8 cellular contexts compared by ENCODE assay signal in genomic region chr13:33799950-33800592, GRCh38. TPM values are rescaled to one million over a fixed set of nuclear protein-coding genes. Genes with fewer than 3 reads are reported as not detected.
DNase-seq lines count a peak whose midpoint lies in the region; ATAC-seq, FAIRE-seq and TF ChIP-seq lines count a peak whose summit lies in the region.

No MANE protein-coding gene starts in this region.

- peak; percentile 33 for ATAC-seq in activated CD4-positive, alpha-beta T cell treated with anti-CD3 and anti-CD28 coated beads for 36 hours
- no peak for ATAC-seq in stimulated activated naive B cell treated with anti-CD40 and anti-IgM and Interleukin-4, amounts not matched to agents 10 μg/mL and 1 μg/mL and 100 μg/mL, for 72 hours (replicated peaks)

- no peaks in the 10 kb centered on the region for H3K36me3 ChIP-seq in PC-9 (ENCODE audit: low read depth)
- H3K36me3 ChIP-seq in small intestine (ENCODE audit: control insufficient read depth in 2 of 2, insufficient read depth in 2 of 2, low read length in 2 of 2): no peaks in the 10 kb centered on the region

- H3K36me3 Mint-ChIP-seq in activated CD4-positive, alpha-beta T cell treated with anti-CD3 and anti-CD28 coated beads for 36 hours (ENCODE audit: low read depth): no peaks in the 10 kb centered on the region
- no peaks in the 10 kb centered on the region for H3K36me3 Mint-ChIP-seq in stimulated activated naive B cell treated with anti-CD40 and anti-IgM and Interleukin-4, amounts not matched to agents 10 μg/mL and 1 μg/mL and 100 μg/mL, for 72 hours

- no peak overlapping the region for H3K4me2 ChIP-seq in PC-9

- no peaks in the 10 kb centered on the region for H3F3A ChIP-seq in PC-9 (ENCODE audit: insufficient read depth, low read depth)

- 33 to 39% (median 35%) methylated on average over 6 of the region's 6 CpGs for WGBS in small intestine, 3 donors

- no peak overlapping the region for H2AFZ ChIP-seq in PC-9

- CTCF ChIA-PET in activated CD4-positive, alpha-beta T cell treated with anti-CD3 and anti-CD28 coated beads for 36 hours (lab: Charles Lee): interaction anchor here (0.6 to 1.3 kb wide), 7 partner anchors 8 to 1670 kb away, joined by 3 to 6 read pairs (median 4); no protein-coding TSS in a partner anchor
- CTCF ChIA-PET in PC-9 (lab: Charles Lee): interaction anchor here (0.7 kb wide), 1 partner anchor 505 kb away, joined by 4 read pairs; no protein-coding TSS in a partner anchor

- intact Hi-C loops in activated CD4-positive, alpha-beta T cell treated with anti-CD3 and anti-CD28 coated beads for 36 hours (cut with DNase I, micrococcal nuclease): loop anchor here (2.0 to 5.0 kb wide), 2 partner anchors 1357 kb away; no protein-coding TSS in a partner anchor
- intact Hi-C loops in PC-9 (cut with micrococcal nuclease; ENCODE audit: unreplicated experiment): no loop called here

- POLR2A ChIA-PET in activated CD4-positive, alpha-beta T cell treated with anti-CD3 and anti-CD28 coated beads for 36 hours (lab: Charles Lee): no interaction called here
- POLR2A ChIA-PET in PC-9 (lab: Charles Lee; ENCODE audit: unreplicated experiment): interaction anchor here (0.5 kb wide), 1 partner anchor 60 kb away, joined by 3 read pairs; no protein-coding TSS in a partner anchor

- no peaks in the 10 kb centered on the region for H3K4me1 ChIP-seq in PC-9 (replicated peaks; ENCODE audit: insufficient read depth)
- H3K4me1 ChIP-seq in small intestine (ENCODE audit: control insufficient read depth in 2 of 2, insufficient read depth in 1 of 2, low read depth in 1 of 2, low read length in 1 of 2): no peaks in the 10 kb centered on the region

- no peaks in the 10 kb centered on the region for H3K9me2 ChIP-seq in PC-9 (ENCODE audit: insufficient read depth)

- no TSS peak for BruUV-seq in PC-9 (replicated peaks; lab: Mats Ljungman, UMichigan)

- DNase-seq in activated CD4-positive, alpha-beta T cell treated with anti-CD3 and anti-CD28 coated beads for 36 hours: no peak
- DNase-seq in activated CD4-positive, alpha-beta T cell treated with anti-CD3 and anti-CD28 coated beads for 4 hours: no peak
- DNase-seq in PC-9 (no peak), foreskin fibroblast (peak in 1 of 2 donors; percentile 66), small intestine (peak; percentile 38), SHP77 treated with DMSO at 0.1 percent for 48 hours (lab: John Stamatoyannopoulos, UW) (no peak)
- no peak for DNase-seq in stimulated activated naive B cell treated with anti-CD40 and anti-IgM and Interleukin-4, amounts not matched to agents 10 μg/mL and 1 μg/mL and 100 μg/mL, for 72 hours
- DNase-seq in stimulated activated CD4-positive, alpha-beta T cell treated with anti-CD3 and anti-CD28 coated beads, Interleukin-4, amount 100 ng/mL, for 1 hour: no peak

- H3K27ac Mint-ChIP-seq in activated CD4-positive, alpha-beta T cell treated with anti-CD3 and anti-CD28 coated beads for 36 hours: no peak overlapping the region
- no peak overlapping the region for H3K27ac Mint-ChIP-seq in stimulated activated naive B cell treated with anti-CD40 and anti-IgM and Interleukin-4, amounts not matched to agents 10 μg/mL and 1 μg/mL and 100 μg/mL, for 72 hours

- peaks cover 8% of the 10 kb centered on the region for H3K27me3 Mint-ChIP-seq in activated CD4-positive, alpha-beta T cell treated with anti-CD3 and anti-CD28 coated beads for 36 hours
- H3K27me3 Mint-ChIP-seq in stimulated activated naive B cell treated with anti-CD40 and anti-IgM and Interleukin-4, amounts not matched to agents 10 μg/mL and 1 μg/mL and 100 μg/mL, for 72 hours: no peaks in the 10 kb centered on the region

- H3K4me3 ChIP-seq in PC-9: no peak overlapping the region
- H3K4me3 ChIP-seq in foreskin fibroblast (ENCODE audit: low read depth in 1 of 2, low read length in 2 of 2): peak overlapping the region in 1 of 2 donors; percentile 32
- H3K4me3 ChIP-seq in small intestine (ENCODE audit: low read depth in 1 of 2, low read length in 2 of 2): no peak overlapping the region

- H3K9me3 Mint-ChIP-seq in activated CD4-positive, alpha-beta T cell treated with anti-CD3 and anti-CD28 coated beads for 36 hours (ENCODE audit: low read depth): no peaks in the 10 kb centered on the region
- no peaks in the 10 kb centered on the region for H3K9me3 Mint-ChIP-seq in stimulated activated naive B cell treated with anti-CD40 and anti-IgM and Interleukin-4, amounts not matched to agents 10 μg/mL and 1 μg/mL and 100 μg/mL, for 72 hours

- no peaks in the 10 kb centered on the region for H3K79me2 ChIP-seq in PC-9 (ENCODE audit: low read depth)

- no peaks in the 10 kb centered on the region for H3K27me3 ChIP-seq in PC-9 (ENCODE audit: insufficient read depth, low read depth)
- no peaks in the 10 kb centered on the region for H3K27me3 ChIP-seq in small intestine (ENCODE audit: control insufficient read depth in 2 of 2, insufficient read depth in 2 of 2, low read length in 2 of 2)

- H3K4me1 Mint-ChIP-seq in activated CD4-positive, alpha-beta T cell treated with anti-CD3 and anti-CD28 coated beads for 36 hours: peaks cover 5% of the 10 kb centered on the region
- H3K4me1 Mint-ChIP-seq in stimulated activated naive B cell treated with anti-CD40 and anti-IgM and Interleukin-4, amounts not matched to agents 10 μg/mL and 1 μg/mL and 100 μg/mL, for 72 hours: peaks cover 0 to 2% of the 10 kb centered on the region in 2 donors

- FAIRE-seq in small intestine (lab: Jason Lieb, UNC): no peak

- no peaks in the 10 kb centered on the region for H4K20me1 ChIP-seq in PC-9 (ENCODE audit: insufficient read depth)

- TF ChIP-seq CTCF in PC-9 (conservative IDR thresholded peaks at IDR 0.05): peak; percentile 41; the same call in 1 of the 2 replicates
- peak; percentile 39 for TF ChIP-seq CTCF in foreskin fibroblast (IDR thresholded peaks at IDR 0.05; ENCODE audit: low read depth, low read length)

- H3K9me3 ChIP-seq in PC-9 (ENCODE audit: insufficient read depth, low read depth) (no peaks in the 10 kb centered on the region), small intestine (ENCODE audit: control insufficient read depth, low read depth) (no peaks in the 10 kb centered on the region)

- H3K27ac ChIP-seq in PC-9 (no peak overlapping the region), small intestine (ENCODE audit: low read depth in 1 of 2, low read length in 1 of 2) (no peak overlapping the region)

- H3K4me3 Mint-ChIP-seq in activated CD4-positive, alpha-beta T cell treated with anti-CD3 and anti-CD28 coated beads for 36 hours: no peak overlapping the region
- no peak overlapping the region for H3K4me3 Mint-ChIP-seq in stimulated activated naive B cell treated with anti-CD40 and anti-IgM and Interleukin-4, amounts not matched to agents 10 μg/mL and 1 μg/mL and 100 μg/mL, for 72 hours

RNA-seq across cellular contexts. Expression of gene RFC3, which starts 17.9 kb away (rescaled TPM):
- 10 to 100 TPM; 64.6 to 66.4 TPM for total RNA-seq in activated CD4-positive, alpha-beta T cell treated with anti-CD3 and anti-CD28 coated beads for 36 hours
- 14.2 and 20.4 TPM in 2 replicates for total RNA-seq in PC-9 (2021)
- polyA plus RNA-seq in small intestine: 10 to 100 TPM in 1 of 3 donors, 1 to 10 TPM in 2; 1.8 to 12.9 (median 2.2) TPM
